In genomic region chr9:129202613-129203555, GRCh38 we compare ENCODE assay signal across 8 cellular contexts. TPM values are rescaled to one million over a fixed set of nuclear protein-coding genes. Genes with fewer than 3 reads are reported as not detected.
DNase-seq lines count a peak whose midpoint lies in the region; TF ChIP-seq lines count a peak whose summit lies in the region.

No MANE protein-coding gene starts in this region.

- H3K27ac ChIP-seq in HEK293 (ENCODE audit: extremely low read depth, low read depth, low read length) (peak overlapping the region; percentile 59; the same call in 1 of the 2 replicates), VCaP (peak overlapping the region; percentile 72; the same call in 1 of the 2 replicates), skin epidermis (peak overlapping the region; percentile 63 to 99 (median 96))

- H3K4me1 Mint-ChIP-seq in MCF 10A (ENCODE audit: insufficient read depth, unreplicated experiment) = no peaks in the 10 kb centered on the region

- CTCF ChIA-PET in HEK293 (lab: Yijun Ruan, JAX) = interaction anchor here (1.0 kb wide), 1 partner anchor 418 kb away, joined by 3 read pairs; the partner anchor contains the start of gene C9orf50
- CTCF ChIA-PET in MCF 10A (lab: Yijun Ruan, JAX) = no interaction called here

- no peaks in the 10 kb centered on the region for H3K9me3 Mint-ChIP-seq in MCF 10A (ENCODE audit: unreplicated experiment)

- BruUV-seq in MCF 10A (replicated peaks; lab: Mats Ljungman, UMichigan) = no TSS peak

- DNase-seq in ELR (ENCODE audit: low read depth) (peak; percentile 84), NCI-H1092 treated with DMSO at 0.1 percent for 48 hours (lab: John Stamatoyannopoulos, UW) (peak; percentile 34), MCF 10A (ENCODE audit: unreplicated experiment) (peak; percentile 73), iPS-NIHi7 (ENCODE audit: extremely low spot score) (peak; percentile 89), GF-D8 (lab: John Stamatoyannopoulos, UW) (no peak)

- peak overlapping the region; percentile 85 for H3K27ac Mint-ChIP-seq in MCF 10A (ENCODE audit: low read depth, unreplicated experiment)

- H3K4me3 ChIP-seq in HEK293 (ENCODE audit: low read depth, low read length) (peak overlapping the region; percentile 57), skin epidermis (peak overlapping the region; percentile 45 to 67 (median 55))

- H3K4me3 Mint-ChIP-seq in MCF 10A (ENCODE audit: unreplicated experiment) = peak overlapping the region; percentile 74

- no peaks in the 10 kb centered on the region for H3K27me3 Mint-ChIP-seq in MCF 10A (ENCODE audit: insufficient read depth, unreplicated experiment)

- intact Hi-C loops in MCF 10A (cut with micrococcal nuclease) = no loop called here

- no peaks in the 10 kb centered on the region for H3K36me3 Mint-ChIP-seq in MCF 10A (ENCODE audit: insufficient read depth, unreplicated experiment)

- TF ChIP-seq CTCF in HEK293 (tag by site-specific recombination; IDR thresholded peaks at IDR 0.05) = no peak
- no peak for TF ChIP-seq CTCF in VCaP (conservative IDR thresholded peaks at IDR 0.05)
- no peak for TF ChIP-seq CTCF in MCF 10A (IDR thresholded peaks at IDR 0.05; ENCODE audit: unreplicated experiment)

- no peaks in the 10 kb centered on the region for H3K9me3 ChIP-seq in HEK293 (ENCODE audit: control insufficient read depth, insufficient read depth, low read depth, low read length)

- H3K4me1 ChIP-seq in HEK293 (ENCODE audit: control insufficient read depth, insufficient read depth, low read length) = no peaks in the 10 kb centered on the region

- POLR2A ChIA-PET in HEK293 (lab: Yijun Ruan, JAX) = interaction anchor here (0.7 kb wide), 2 partner anchors 25 to 367 kb away, joined by 3 read pairs; partner anchors contain the start of gene IER5L
- POLR2A ChIA-PET in MCF 10A (lab: Yijun Ruan, JAX) = interaction anchor here (0.5 kb wide), 1 partner anchor 7 kb away, joined by 3 read pairs; no protein-coding TSS in a partner anchor

- H3K36me3 ChIP-seq in HEK293 (ENCODE audit: control insufficient read depth in 2 of 2, insufficient read depth in 1 of 2, low read length in 2 of 2) = no peaks in the 10 kb centered on the region

TF ChIP-seq in HEK293, 187 proteins besides CTCF, POLR2A, EP300 and RAD21 (continues in another document):
- TF ChIP-seq ZNF692 (tag by site-specific recombination; IDR thresholded peaks at IDR 0.05) (peak; percentile 49; the same call in 1 of the 2 replicates), ZNF324 (tag by site-specific recombination; IDR thresholded peaks at IDR 0.05) (no peak), ZNF513 (tag by site-specific recombination; IDR thresholded peaks at IDR 0.05) (no peak), ZBTB20 (tag by site-specific recombination; IDR thresholded peaks at IDR 0.05) (peak; percentile 44), ZSCAN30 (tag by site-specific recombination; IDR thresholded peaks at IDR 0.05) (0 out of 2 replicates have a peak, but pooled peaks have one; percentile 18), ZNF138 (tag by site-specific recombination; IDR thresholded peaks at IDR 0.05; ENCODE audit: borderline replicate concordance) (no peak), ZNF768 (tag by site-specific recombination; IDR thresholded peaks at IDR 0.05) (no peak), ZNF140 (tag by site-specific recombination; IDR thresholded peaks at IDR 0.05) (no peak), ZNF433 (tag by site-specific recombination; IDR thresholded peaks at IDR 0.05; ENCODE audit: low read depth) (no peak), KLF17 (tag by site-specific recombination; IDR thresholded peaks at IDR 0.05) (no peak), RBAK (tag by site-specific recombination; IDR thresholded peaks at IDR 0.05) (no peak), ZNF23 (tag by site-specific recombination; IDR thresholded peaks at IDR 0.05; ENCODE audit: borderline replicate concordance) (no peak), YY1 (tag by site-specific recombination; IDR thresholded peaks at IDR 0.05) (peak; percentile 90), KLF16 (tag by site-specific recombination; IDR thresholded peaks at IDR 0.05) (peak; percentile 64; the same call in 1 of the 2 replicates), ZNF146 (tag by site-specific recombination; IDR thresholded peaks at IDR 0.05) (no peak), KLF1 (tag by site-specific recombination; IDR thresholded peaks at IDR 0.05) (peak; percentile 86), ZNF664 (tag by site-specific recombination; IDR thresholded peaks at IDR 0.05) (peak; percentile 100), SALL2 (tag by site-specific recombination; IDR thresholded peaks at IDR 0.05; ENCODE audit: borderline replicate concordance) (no peak), SP2 (tag by site-specific recombination; IDR thresholded peaks at IDR 0.05) (peak; percentile 52), YY2 (tag by site-specific recombination; IDR thresholded peaks at IDR 0.05) (peak; percentile 90), KLF10 (tag by site-specific recombination; IDR thresholded peaks at IDR 0.05) (peak; percentile 53; the same call in 1 of the 2 replicates), KLF9 (tag by site-specific recombination; IDR thresholded peaks at IDR 0.05; ENCODE audit: low read depth) (peak; percentile 60), ZBTB49 (tag by site-specific recombination; IDR thresholded peaks at IDR 0.05; ENCODE audit: low read depth) (no peak), ZBTB26 (tag by site-specific recombination; optimal IDR thresholded peaks at IDR 0.05) (peak; percentile 40), ZNF391 (tag by site-specific recombination; IDR thresholded peaks at IDR 0.05; ENCODE audit: borderline replicate concordance, low read depth) (no peak), ZNF580 (tag by site-specific recombination; IDR thresholded peaks at IDR 0.05) (0 out of 2 replicates have a peak, but pooled peaks have one; percentile 14)

RNA-seq across cellular contexts. Expression of gene IER5L, which starts 24.8 kb away (rescaled TPM):
- total RNA-seq in MCF 10A (2022) = 11.9 and 13.4 TPM in 2 replicates
